Comparison of ENCODE assay signal across 7 cellular contexts in genomic region chr15:40047413-40048154, GRCh38. TPM values are rescaled to one million over a fixed set of nuclear protein-coding genes. Genes with fewer than 3 reads are reported as not detected.
DNase-seq lines count a peak whose midpoint lies in the region; ATAC-seq and TF ChIP-seq lines count a peak whose summit lies in the region.

No MANE protein-coding gene starts in this region.

- no peak overlapping the region for H3K4me3 ChIP-seq in cardiac muscle cell
- H3K4me3 ChIP-seq in skin epidermis, result no peak overlapping the region

- H3K36me3 ChIP-seq in cardiac muscle cell, result no peaks in the 10 kb centered on the region

- H3K27me3 ChIP-seq in cardiac muscle cell, result no peaks in the 10 kb centered on the region

- H3K27ac ChIP-seq in cardiac muscle cell, result peak overlapping the region; percentile 30
- H3K27ac ChIP-seq in skin epidermis, result peak overlapping the region in 20 of 21 experiments; percentile 36 to 91 (median 74)

- peak; percentile 9 for DNase-seq in NCI-H345 treated with DMSO at 0.1 percent for 48 hours (lab: John Stamatoyannopoulos, UW; ENCODE audit: unreplicated experiment)
- peak; percentile 31 for DNase-seq in activated T-helper 1 cell treated with Interleukin-2 at 50 U/mL for 16 hours (ENCODE audit: low read depth)
- peak in 1 of 2 donors; percentile 85 for DNase-seq in cardiac muscle cell (ENCODE audit: low read depth in 1 of 2, low spot score in 1 of 2)
- no peak for DNase-seq in NCI-H1436 (lab: John Stamatoyannopoulos, UW)

- no peaks in the 10 kb centered on the region for H3K9me3 ChIP-seq in cardiac muscle cell (ENCODE audit: low read depth)

- no peak for TF ChIP-seq CTCF in cardiac muscle cell (IDR thresholded peaks at IDR 0.05; ENCODE audit: low read depth, low read length)

- ATAC-seq in GM18498 (IDR thresholded peaks at IDR 0.05; ENCODE audit: unreplicated experiment), result peak; percentile 49
- peak; percentile 48 for ATAC-seq in HG02678 (IDR thresholded peaks at IDR 0.05; ENCODE audit: unreplicated experiment)

- H3K4me1 ChIP-seq in cardiac muscle cell (ENCODE audit: low read depth), result peaks cover 8% of the 10 kb centered on the region

RNA-seq across cellular contexts. Expression of gene SRP14, which starts 8.6 kb away (rescaled TPM):
- total RNA-seq in cardiac muscle cell, result 691 and 719 TPM in 2 replicates
- polyA plus RNA-seq in cardiac muscle cell, result 1,163 and 1,525 TPM in 2 replicates
